ENCODE assay signal across 8 cellular contexts in the genomic region with DNA sequence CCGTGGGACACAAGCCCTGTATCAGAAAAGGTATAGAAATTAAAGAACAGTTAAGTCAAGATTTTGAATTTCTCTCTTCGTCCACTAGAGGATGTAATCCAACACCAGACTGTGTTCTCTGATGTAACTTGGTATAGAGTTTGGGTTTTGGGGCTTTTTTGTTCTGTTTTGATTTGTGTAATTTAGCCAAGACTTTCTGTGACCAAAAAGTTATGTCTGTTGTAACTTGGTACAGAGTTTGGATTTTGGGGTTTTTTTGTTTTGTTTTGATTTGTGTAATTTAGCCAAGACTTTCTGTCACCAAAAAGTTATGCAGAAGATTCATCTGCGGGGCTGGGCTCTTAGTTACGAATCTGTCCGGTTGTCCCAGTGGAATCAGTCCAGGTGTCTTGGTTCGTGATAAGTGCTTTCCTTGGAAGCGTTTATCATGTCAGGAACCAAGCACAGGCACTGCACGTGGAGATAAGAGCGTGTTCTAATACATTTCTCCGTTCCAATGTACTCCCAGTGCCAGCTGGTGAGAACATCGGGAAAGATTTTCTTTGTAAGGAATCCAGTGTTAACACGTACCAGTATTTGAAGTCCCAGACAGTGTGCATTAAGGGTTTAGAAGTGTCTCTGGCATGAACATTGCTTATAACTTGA. TPM values are rescaled to one million over a fixed set of nuclear protein-coding genes. Genes with fewer than 3 reads are reported as not detected.
A peak's percentile ranks its signal among the peaks of the same experiment; 100 is the strongest.
DNase-seq lines count a peak whose midpoint lies in the region; TF ChIP-seq lines count a peak whose summit lies in the region.

No MANE protein-coding gene starts in this region.

- no peak overlapping the region for H3K4me3 ChIP-seq in liver (ENCODE audit: low read depth in 1 of 3, low read length in 3 of 3)
- no peak overlapping the region for H3K4me3 ChIP-seq in thyroid gland (replicated peaks in 1 of 3)

- no peak overlapping the region for H3K27ac ChIP-seq in liver (ENCODE audit: low read depth in 1 of 2, low read length in 2 of 2)
- peak overlapping the region; percentile 55 to 78 (median 67) for H3K27ac ChIP-seq in thyroid gland

- H3K9ac ChIP-seq in liver (ENCODE audit: low read depth in 1 of 2, low read length in 2 of 2), result no peak overlapping the region

- H3K9me3 ChIP-seq in liver (ENCODE audit: control insufficient read depth in 4 of 4, low read length in 3 of 4) (no peaks in the 10 kb centered on the region), thyroid gland (no peaks in the 10 kb centered on the region)

- TF ChIP-seq CTCF in liver (IDR thresholded peaks at IDR 0.05; ENCODE audit: low read depth, low read length, missing input control) (peak; percentile 42), thyroid gland (IDR thresholded peaks at IDR 0.05) (peak; percentile 42 to 93 (median 76))

- DNase-seq in NCI-H1417 (lab: John Stamatoyannopoulos, UW) (peak in 2 of 3 experiments; percentile 10 to 54), NCI-H1417 treated with DMSO at 0.1 percent for 48 hours (lab: John Stamatoyannopoulos, UW) (no peak), NCI-H2196 (lab: John Stamatoyannopoulos, UW; ENCODE audit: unreplicated experiment) (peak; percentile 39), thyroid gland (no peak)
- DNase-seq in central memory CD4-positive, alpha-beta T cell, result peak; percentile 27
- DNase-seq in effector CD8-positive, alpha-beta T cell (lab: John Stamatoyannopoulos, UW), result no peak
- no peak for DNase-seq in activated CD4-positive, alpha-beta T cell treated with anti-CD3 and anti-CD28 coated beads, Interleukin-2, amount 50 U/mL, for 48 hours

- WGBS in liver, result 61% methylated on average over 12 of the region's 12 CpGs
- WGBS in thyroid gland, 2 donors, result 24 to 34% methylated on average over 12 of the region's 12 CpGs

- H3K36me3 ChIP-seq in liver (ENCODE audit: control insufficient read depth in 4 of 4, insufficient read depth in 3 of 4, low read depth in 1 of 4, low read length in 3 of 4), result peaks cover 7 to 31% (median 12%) of the 10 kb centered on the region in 4 donors
- H3K36me3 ChIP-seq in thyroid gland, result peaks cover 24 to 26% of the 10 kb centered on the region in 2 donors

- H3K4me1 ChIP-seq in liver (ENCODE audit: control insufficient read depth in 4 of 4, insufficient read depth in 4 of 4, low read length in 3 of 4), result peaks cover 3 to 24% (median 15%) of the 10 kb centered on the region in 4 donors
- H3K4me1 ChIP-seq in thyroid gland, result peaks cover 27 to 34% of the 10 kb centered on the region in 2 donors

- H3K27me3 ChIP-seq in liver (ENCODE audit: control insufficient read depth in 4 of 4, insufficient read depth in 4 of 4, low read length in 3 of 4) (no peaks in the 10 kb centered on the region), thyroid gland (no peaks in the 10 kb centered on the region)

- TF ChIP-seq POLR2A in thyroid gland (IDR thresholded peaks at IDR 0.05), result no peak

- intact Hi-C loops in thyroid gland (cut with DNase I), result loop anchor here (10.0 kb wide), 2 partner anchors 118 to 398 kb away; no protein-coding TSS in a partner anchor

- peak; percentile 71 to 78 for TF ChIP-seq RAD21 in liver (IDR thresholded peaks at IDR 0.05)

TF ChIP-seq in liver, 16 proteins besides CTCF, POLR2A, EP300 and RAD21:
- TF ChIP-seq NR2F2 (IDR thresholded peaks at IDR 0.05) (no peak), SP1 (IDR thresholded peaks at IDR 0.05) (no peak), HNF4A (conservative IDR thresholded peaks at IDR 0.05) (no peak), JUND (IDR thresholded peaks at IDR 0.05) (no peak), FOXA1 (IDR thresholded peaks at IDR 0.05) (no peak), FOXA2 (IDR thresholded peaks at IDR 0.05) (no peak), HNF4G (IDR thresholded peaks at IDR 0.05) (no peak), TAF1 (conservative IDR thresholded peaks at IDR 0.05) (no peak), YY1 (IDR thresholded peaks at IDR 0.05) (no peak), RXRA (IDR thresholded peaks at IDR 0.05) (no peak)
- TF ChIP-seq, protein P1, sequence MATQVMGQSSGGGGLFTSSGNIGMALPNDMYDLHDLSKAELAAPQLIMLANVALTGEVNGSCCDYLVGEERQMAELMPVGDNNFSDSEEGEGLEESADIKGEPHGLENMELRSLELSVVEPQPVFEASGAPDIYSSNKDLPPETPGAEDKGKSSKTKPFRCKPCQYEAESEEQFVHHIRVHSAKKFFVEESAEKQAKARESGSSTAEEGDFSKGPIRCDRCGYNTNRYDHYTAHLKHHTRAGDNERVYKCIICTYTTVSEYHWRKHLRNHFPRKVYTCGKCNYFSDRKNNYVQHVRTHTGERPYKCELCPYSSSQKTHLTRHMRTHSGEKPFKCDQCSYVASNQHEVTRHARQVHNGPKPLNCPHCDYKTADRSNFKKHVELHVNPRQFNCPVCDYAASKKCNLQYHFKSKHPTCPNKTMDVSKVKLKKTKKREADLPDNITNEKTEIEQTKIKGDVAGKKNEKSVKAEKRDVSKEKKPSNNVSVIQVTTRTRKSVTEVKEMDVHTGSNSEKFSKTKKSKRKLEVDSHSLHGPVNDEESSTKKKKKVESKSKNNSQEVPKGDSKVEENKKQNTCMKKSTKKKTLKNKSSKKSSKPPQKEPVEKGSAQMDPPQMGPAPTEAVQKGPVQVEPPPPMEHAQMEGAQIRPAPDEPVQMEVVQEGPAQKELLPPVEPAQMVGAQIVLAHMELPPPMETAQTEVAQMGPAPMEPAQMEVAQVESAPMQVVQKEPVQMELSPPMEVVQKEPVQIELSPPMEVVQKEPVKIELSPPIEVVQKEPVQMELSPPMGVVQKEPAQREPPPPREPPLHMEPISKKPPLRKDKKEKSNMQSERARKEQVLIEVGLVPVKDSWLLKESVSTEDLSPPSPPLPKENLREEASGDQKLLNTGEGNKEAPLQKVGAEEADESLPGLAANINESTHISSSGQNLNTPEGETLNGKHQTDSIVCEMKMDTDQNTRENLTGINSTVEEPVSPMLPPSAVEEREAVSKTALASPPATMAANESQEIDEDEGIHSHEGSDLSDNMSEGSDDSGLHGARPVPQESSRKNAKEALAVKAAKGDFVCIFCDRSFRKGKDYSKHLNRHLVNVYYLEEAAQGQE (IDR thresholded peaks at IDR 0.05), result no peak
- TF ChIP-seq, protein P2, sequence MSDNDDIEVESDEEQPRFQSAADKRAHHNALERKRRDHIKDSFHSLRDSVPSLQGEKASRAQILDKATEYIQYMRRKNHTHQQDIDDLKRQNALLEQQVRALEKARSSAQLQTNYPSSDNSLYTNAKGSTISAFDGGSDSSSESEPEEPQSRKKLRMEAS (IDR thresholded peaks at IDR 0.05), result no peak

RNA-seq across cellular contexts. Expression of a gene that starts 44.1 kb away (rescaled TPM):
- total RNA-seq in liver, result 10 to 100 TPM; 34.6 to 52.0 TPM
- polyA plus RNA-seq in liver, result 10 to 100 TPM; 17.0 to 19.0 TPM
- 100 to 1,000 TPM in 2 of 4 donors, 10 to 100 TPM in 2; 57.6 to 287 (median 102) TPM for total RNA-seq in thyroid gland

Comparison
In these comparisons a context has a peak if more than half of its experiments do, and no peak if none do; other contexts are left out.
1. DNase-seq: peak in NCI-H1417 (2 of 3), NCI-H2196 (single experiment) and central memory CD4-positive, alpha-beta T cell (single experiment); none in NCI-H1417 treated with DMSO at 0.1 percent for 48 hours (single experiment), thyroid gland (0 of 2), effector CD8-positive, alpha-beta T cell (single experiment) and activated CD4-positive, alpha-beta T cell treated with anti-CD3 and anti-CD28 coated beads, Interleukin-2, amount 50 U/mL, for 48 hours (0 of 2).
2. H3K27ac ChIP-seq: peak in thyroid gland (3 of 3); none in liver (0 of 2).